ENCODE assay signal across 22 cellular contexts in the genomic region with DNA sequence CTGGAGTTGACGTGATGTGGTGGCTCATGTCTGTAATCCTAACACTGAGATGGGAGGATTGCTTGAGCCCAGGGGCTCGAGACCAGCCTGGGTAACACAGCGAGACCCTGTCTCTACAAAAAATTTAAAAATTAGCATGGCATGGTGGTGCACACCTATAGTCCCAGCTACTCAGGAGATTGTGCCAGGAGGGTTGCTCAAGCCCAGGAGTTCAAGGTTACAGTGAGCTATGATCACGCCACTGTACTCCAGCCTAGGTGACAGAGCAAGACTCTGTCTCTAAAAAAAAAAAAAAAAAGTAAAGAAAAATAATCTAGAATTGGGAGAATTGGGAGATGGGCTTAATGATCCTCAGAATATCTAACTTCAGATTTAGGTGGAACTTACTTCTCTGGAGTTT. TPM values are rescaled to one million over a fixed set of nuclear protein-coding genes. Genes with fewer than 3 reads are reported as not detected.
A peak's percentile ranks its signal among the peaks of the same experiment; 100 is the strongest.
DNase-seq lines count a peak whose midpoint lies in the region; ATAC-seq, FAIRE-seq and TF ChIP-seq lines count a peak whose summit lies in the region.
"Had no signal": no experiment of that assay in that cellular context is flagged by ENCODE, and none has a peak within 500 bp of the region (broad histone marks: within the 10 kb centered on the region; RNA-seq: fewer than 3 reads in every experiment).

No MANE protein-coding gene starts in this region.

- TF ChIP-seq CTCF in liver (IDR thresholded peaks at IDR 0.05; ENCODE audit: low read depth, low read length, missing input control), result no peak
- TF ChIP-seq CTCF in HepG2 (CRISPR knock-in tag; IDR thresholded peaks at IDR 0.05), result no peak
- TF ChIP-seq CTCF in BE2C (IDR thresholded peaks at IDR 0.05; ENCODE audit: low read depth, low read length), result no peak

- H3K4me1 ChIP-seq in liver (ENCODE audit: control insufficient read depth in 4 of 4, insufficient read depth in 4 of 4, low read length in 3 of 4) (peaks cover 0 to 2% (median 0%) of the 10 kb centered on the region in 4 donors), HepG2 (ENCODE audit: insufficient read depth, low read length) (no peaks in the 10 kb centered on the region), BE2C (no peaks in the 10 kb centered on the region)

- no peaks in the 10 kb centered on the region for H3K9me3 Mint-ChIP-seq in activated CD4-positive, alpha-beta T cell treated with anti-CD3 and anti-CD28 coated beads, Interleukin-2, amount 10 ng/mL, durations not matched to agents 24 days and 14 days
- H3K9me3 Mint-ChIP-seq in immature natural killer cell, result no peaks in the 10 kb centered on the region
- no peaks in the 10 kb centered on the region for H3K9me3 Mint-ChIP-seq in natural killer cell treated with Interleukin-12 subunit alpha and Interleukin-12 subunit beta and Interleukin-15 and Interleukin-18, amount 100 ng/mL, for 72 hours
- H3K9me3 Mint-ChIP-seq: CD8-positive, alpha-beta memory T cell had no signal

- no TSS peak for BruUV-seq in HepG2 (replicated peaks; lab: Mats Ljungman, UMichigan)

- H3K36me3 ChIP-seq in liver (ENCODE audit: control insufficient read depth in 4 of 4, insufficient read depth in 3 of 4, low read depth in 1 of 4, low read length in 3 of 4) (peaks cover 0 to 6% (median 3%) of the 10 kb centered on the region in 4 donors), HepG2 (replicated peaks in 1 of 2; ENCODE audit: control insufficient read depth in 1 of 2, insufficient read depth in 2 of 2, low read length in 2 of 2) (no peaks in the 10 kb centered on the region), BE2C (no peaks in the 10 kb centered on the region)

- WGBS in liver, result 81% methylated on average over 4 of the region's 4 CpGs
- whole genome bisulfite sequencing in HepG2 (ENCODE audit: low lambda C conversion rate), result 5% methylated on average over 2 of the region's 4 CpGs

- H3K27me3 Mint-ChIP-seq in activated CD4-positive, alpha-beta T cell treated with anti-CD3 and anti-CD28 coated beads, Interleukin-2, amount 10 ng/mL, durations not matched to agents 24 days and 14 days, result no peaks in the 10 kb centered on the region
- H3K27me3 Mint-ChIP-seq in immature natural killer cell (ENCODE audit: low read depth in 3 of 3), result no peaks in the 10 kb centered on the region
- no peaks in the 10 kb centered on the region for H3K27me3 Mint-ChIP-seq in natural killer cell treated with Interleukin-12 subunit alpha and Interleukin-12 subunit beta and Interleukin-15 and Interleukin-18, amount 100 ng/mL, for 72 hours

- POLR2A ChIA-PET in HepG2 (lab: Yijun Ruan, JAX), result no interaction called here

- TF ChIP-seq RAD21 in liver (IDR thresholded peaks at IDR 0.05), result no peak
- TF ChIP-seq RAD21 in HepG2 (CRISPR knock-in tag; IDR thresholded peaks at IDR 0.05), result no peak

- no peaks in the 10 kb centered on the region for H3K27me3 ChIP-seq in liver (ENCODE audit: control insufficient read depth in 4 of 4, insufficient read depth in 4 of 4, low read length in 3 of 4)
- no peaks in the 10 kb centered on the region for H3K27me3 ChIP-seq in HepG2 (ENCODE audit: control insufficient read depth in 1 of 2, insufficient read depth in 2 of 2, low read length in 2 of 2)
- no peaks in the 10 kb centered on the region for H3K27me3 ChIP-seq in BE2C

- no peaks in the 10 kb centered on the region for H3K79me2 ChIP-seq in HepG2 (ENCODE audit: insufficient read depth, low read length)

- no peak for FAIRE-seq in HepG2 (lab: Jason Lieb, UNC)
- FAIRE-seq: GM12891, GM18507 had no signal

- peaks cover 63% of the 10 kb centered on the region for H3K4me1 Mint-ChIP-seq in activated CD4-positive, alpha-beta T cell treated with anti-CD3 and anti-CD28 coated beads, Interleukin-2, amount 10 ng/mL, durations not matched to agents 24 days and 14 days
- peaks cover 95 to 100% of the 10 kb centered on the region in 2 donors for H3K4me1 Mint-ChIP-seq in immature natural killer cell
- peaks cover 58 to 83% of the 10 kb centered on the region in 2 donors for H3K4me1 Mint-ChIP-seq in natural killer cell treated with Interleukin-12 subunit alpha and Interleukin-12 subunit beta and Interleukin-15 and Interleukin-18, amount 100 ng/mL, for 72 hours (ENCODE audit: low read depth in 2 of 2)

- peak overlapping the region; percentile 77 for H3K27ac Mint-ChIP-seq in activated CD4-positive, alpha-beta T cell treated with anti-CD3 and anti-CD28 coated beads, Interleukin-2, amount 10 ng/mL, durations not matched to agents 24 days and 14 days
- peak overlapping the region in 5 of 6 donors; percentile 25 to 86 (median 36) for H3K27ac Mint-ChIP-seq in immature natural killer cell
- peak overlapping the region; percentile 60 to 92 for H3K27ac Mint-ChIP-seq in natural killer cell treated with Interleukin-12 subunit alpha and Interleukin-12 subunit beta and Interleukin-15 and Interleukin-18, amount 100 ng/mL, for 72 hours

- TF ChIP-seq EP300 in HepG2 (IDR thresholded peaks at IDR 0.05; ENCODE audit: low read depth in 2 of 2, low read length in 2 of 2) (no peak), HepG2 (CRISPR knock-in tag; IDR thresholded peaks at IDR 0.05; ENCODE audit: borderline replicate concordance) (no peak)

- no peaks in the 10 kb centered on the region for H4K20me1 ChIP-seq in HepG2 (ENCODE audit: insufficient read depth, low read length)

- H3K27ac ChIP-seq in liver (ENCODE audit: low read depth in 1 of 2, low read length in 2 of 2), result no peak overlapping the region
- H3K27ac ChIP-seq in HepG2 (ENCODE audit: extremely low read length, insufficient read depth, low read length), result no peak overlapping the region

- H3K4me2 ChIP-seq in HepG2 (ENCODE audit: low read depth, low read length), result no peak overlapping the region

- H2AFZ ChIP-seq in HepG2 (ENCODE audit: low read length), result no peak overlapping the region

- H3K9me3 ChIP-seq in liver (ENCODE audit: control insufficient read depth in 4 of 4, low read length in 3 of 4) (no peaks in the 10 kb centered on the region), HepG2 (ENCODE audit: low read length) (no peaks in the 10 kb centered on the region), BE2C (no peaks in the 10 kb centered on the region)

- H3K36me3 Mint-ChIP-seq in activated CD4-positive, alpha-beta T cell treated with anti-CD3 and anti-CD28 coated beads, Interleukin-2, amount 10 ng/mL, durations not matched to agents 24 days and 14 days (ENCODE audit: low read depth), result peaks cover 63% of the 10 kb centered on the region
- peaks cover 0 to 29% (median 21%) of the 10 kb centered on the region in 3 donors for H3K36me3 Mint-ChIP-seq in immature natural killer cell
- peaks cover 19% of the 10 kb centered on the region for H3K36me3 Mint-ChIP-seq in natural killer cell treated with Interleukin-12 subunit alpha and Interleukin-12 subunit beta and Interleukin-15 and Interleukin-18, amount 100 ng/mL, for 72 hours

- in situ Hi-C loops in HepG2 (cut with HindIII; ENCODE audit: extremely low pct_ligation_motif_present, low pct_unique_long_range_greater_than_20kb), result no loop called here

- intact Hi-C loops in activated CD4-positive, alpha-beta T cell treated with anti-CD3 and anti-CD28 coated beads, Interleukin-2, amount 10 ng/mL, durations not matched to agents 24 days and 14 days (cut with micrococcal nuclease), result no loop called here
- intact Hi-C loops in HepG2 (cut with micrococcal nuclease; ENCODE audit: unreplicated experiment), result no loop called here

- CTCF ChIA-PET in HepG2 (lab: Yijun Ruan, JAX; ENCODE audit: low intra/inter-chr PET ratio, low total read pairs), result no interaction called here

- no peak for DNase-seq in activated CD4-positive, alpha-beta T cell treated with anti-CD3 and anti-CD28 coated beads, Interleukin-2, amount 10 ng/mL, durations not matched to agents 24 days and 14 days
- DNase-seq in activated CD4-positive, alpha-beta T cell treated with anti-CD3 and anti-CD28 coated beads, Interleukin-2, amount 50 U/mL, for 4 hours, result no peak
- DNase-seq in HepG2 (ENCODE audit: low spot score) (no peak), immature natural killer cell (no peak), BE2C (no peak)
- no peak for DNase-seq in natural killer cell treated with Interleukin-12 subunit alpha and Interleukin-12 subunit beta and Interleukin-15 and Interleukin-18, amount 100 ng/mL, for 72 hours (ENCODE audit: low spot score)
- DNase-seq: 8988T; CD8-positive, alpha-beta memory T cell; DMS53; EL; GOT3; MM.1S; NCI-H1092; NCI-H1436 treated with DMSO at 0.1 percent for 48 hours; NCI-H2029; NCI-H345; NCI-H524 treated with DMSO at 0.1 percent for 48 hours; RPMI8226 had no signal

- no peak for TF ChIP-seq POLR2A in HepG2 (IDR thresholded peaks at IDR 0.05; ENCODE audit: insufficient read depth in 1 of 2, low read depth in 2 of 2, low read length in 2 of 2)

- no peak overlapping the region for H3K4me3 Mint-ChIP-seq in activated CD4-positive, alpha-beta T cell treated with anti-CD3 and anti-CD28 coated beads, Interleukin-2, amount 10 ng/mL, durations not matched to agents 24 days and 14 days
- peak overlapping the region in 1 of 5 donors; percentile 2 for H3K4me3 Mint-ChIP-seq in immature natural killer cell
- H3K4me3 Mint-ChIP-seq in natural killer cell treated with Interleukin-12 subunit alpha and Interleukin-12 subunit beta and Interleukin-15 and Interleukin-18, amount 100 ng/mL, for 72 hours, result no peak overlapping the region

- ATAC-seq in HepG2, result no peak
- no peak for ATAC-seq in natural killer cell treated with Interleukin-12 subunit alpha and Interleukin-12 subunit beta and Interleukin-15 and Interleukin-18, amount 100 ng/mL, for 72 hours
- no peak for ATAC-seq in HG02884 (IDR thresholded peaks at IDR 0.05; ENCODE audit: unreplicated experiment)

- H3K9ac ChIP-seq in liver (ENCODE audit: low read depth in 1 of 2, low read length in 2 of 2) (no peak overlapping the region), HepG2 (ENCODE audit: insufficient read depth, low read depth, low read length) (no peak overlapping the region)

- H3K4me3 ChIP-seq in liver (ENCODE audit: low read depth in 1 of 3, low read length in 3 of 3) (no peak overlapping the region), HepG2 (replicated peaks in 1 of 3; ENCODE audit: insufficient read depth in 1 of 3, low read depth in 2 of 3, low read length in 3 of 3) (no peak overlapping the region), BE2C (ENCODE audit: low read depth, low read length) (no peak overlapping the region)

RNA-seq across cellular contexts. Expression of a gene that starts 51.1 kb away (rescaled TPM):
- total RNA-seq in activated CD4-positive, alpha-beta T cell treated with anti-CD3 and anti-CD28 coated beads, Interleukin-2, amount 10 ng/mL, durations not matched to agents 24 days and 14 days, result 480 and 482 TPM in 2 replicates
- total RNA-seq in liver (10 to 100 TPM; 34.6 to 46.5 TPM), HepG2 (2016; rRNA removed; fragmentation: Illumina TruSeq; extraction: Trizol) (not detected in 2 replicates)
- polyA plus RNA-seq in liver (10 to 100 TPM; 24.3 to 70.0 TPM), HepG2 (2011; rRNA removed) (0.15 and 0.40 TPM in 2 replicates), immature natural killer cell (1,000 to 10,000 TPM; 1,039 to 1,577 (median 1,568) TPM)
- total RNA-seq in HepG2 (2016; cell fraction: cytosol; rRNA removed; fragmentation: Illumina TruSeq; extraction: Trizol; ENCODE audit: low read depth), result not detected in 2 replicates
- not detected in 2 replicates for total RNA-seq in HepG2 (2016; cell fraction: insoluble cytoplasmic fraction; rRNA removed; fragmentation: Illumina TruSeq; extraction: Trizol)
- not detected in 2 replicates for total RNA-seq in HepG2 (2016; cell fraction: membrane; rRNA removed; fragmentation: Illumina TruSeq; extraction: Trizol)
- 0.09 TPM in 1 of 2 replicates, not detected in the other for total RNA-seq in HepG2 (2016; cell fraction: nucleus; rRNA removed; fragmentation: Illumina TruSeq; extraction: Trizol)
- 0.12 and 0.19 TPM in 2 replicates for polyA plus RNA-seq in HepG2 (2011; cell fraction: cytosol; rRNA removed)
- polyA plus RNA-seq in HepG2 (2011; cell fraction: nucleus; rRNA removed), result 0.06 and 0.29 TPM in 2 replicates
- 0.09 TPM in 1 of 2 replicates, not detected in the other for polyA plus RNA-seq in HepG2 (2012)
- polyA plus RNA-seq in HepG2 (2016; cell fraction: cytosol; fragmentation: Illumina TruSeq; extraction: Trizol; ENCODE audit: low read depth), result not detected in 2 replicates
- 0.05 TPM in 1 of 2 replicates, not detected in the other for polyA plus RNA-seq in HepG2 (2016; cell fraction: insoluble cytoplasmic fraction; fragmentation: Illumina TruSeq; extraction: Trizol; ENCODE audit: low read depth)
- not detected in 2 replicates for polyA plus RNA-seq in HepG2 (2016; cell fraction: membrane; fragmentation: Illumina TruSeq; extraction: Trizol; ENCODE audit: low read depth)
- polyA plus RNA-seq in HepG2 (2016; cell fraction: nucleus; fragmentation: Illumina TruSeq; extraction: Trizol; ENCODE audit: insufficient read depth, low read depth), result not detected in 2 replicates
- polyA minus RNA-seq in HepG2 (2011; rRNA and poly(A)+ RNA removed; ENCODE audit: low replicate concordance), result 0.94 and 357 TPM in 2 replicates
- polyA minus RNA-seq in HepG2 (2011; cell fraction: cytosol; rRNA and poly(A)+ RNA removed), result 0.59 and 0.70 TPM in 2 replicates
- polyA minus RNA-seq in HepG2 (2011; cell fraction: nucleus; rRNA and poly(A)+ RNA removed), result 0.37 and 0.52 TPM in 2 replicates
- total RNA-seq in natural killer cell treated with Interleukin-12 subunit alpha and Interleukin-12 subunit beta and Interleukin-15 and Interleukin-18, amount 100 ng/mL, for 72 hours, result 100 to 1,000 TPM; 392 to 703 TPM
- 48.0 TPM for polyA plus RNA-seq in BE2C (2012; ENCODE audit: insufficient read depth, insufficient read length, low read depth)

Comparison
In these comparisons a context has a peak if more than half of its experiments do, and no peak if none do; other contexts are left out.
1. RNA of a gene that starts 51.1 kb away (total RNA-seq): 392 to 703 TPM in natural killer cell treated with Interleukin-12 subunit alpha and Interleukin-12 subunit beta and Interleukin-15 and Interleukin-18, amount 100 ng/mL, for 72 hours, 480 to 482 TPM in activated CD4-positive, alpha-beta T cell treated with anti-CD3 and anti-CD28 coated beads, Interleukin-2, amount 10 ng/mL, durations not matched to agents 24 days and 14 days and 34.6 to 46.5 TPM in liver; 0.09 TPM in HepG2; every median in the first group is over 10 times any median in the second.
2. Peak in every context shown above with its lines, with median percentiles within 50 percentile points of each other: H3K27ac Mint-ChIP-seq.